ENCODE assay signal across 1 cellular context in the genomic region with DNA sequence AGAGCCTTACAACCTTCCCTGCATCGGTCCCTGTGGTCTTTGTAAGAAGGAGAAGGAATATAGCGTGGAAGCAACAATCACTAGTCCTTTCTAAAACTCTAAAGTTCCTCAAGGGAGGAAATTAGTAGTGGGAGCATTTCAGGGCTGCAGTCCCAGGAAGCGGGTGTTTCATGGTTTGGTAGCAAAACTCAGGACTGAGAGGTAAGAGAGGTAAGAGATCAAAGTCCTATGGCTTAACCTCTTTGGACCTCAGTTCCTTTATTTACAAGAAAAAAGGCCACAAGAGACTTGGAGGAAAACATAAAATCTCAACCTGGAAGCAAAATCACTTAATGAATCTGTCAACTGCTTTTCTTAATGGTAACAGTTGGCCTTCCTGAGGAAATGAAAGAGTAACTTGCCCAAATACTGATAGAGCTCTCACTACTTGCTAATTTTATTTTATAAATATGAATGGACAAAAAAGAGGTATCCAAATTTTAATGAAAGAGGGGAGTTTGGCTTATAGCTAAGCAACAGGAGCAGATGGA.
TF ChIP-seq lines count a peak whose summit lies in the region.

No MANE protein-coding gene starts in this region.

TF ChIP-seq in GM12878, 131 proteins besides CTCF, POLR2A, EP300 and RAD21:
- TF ChIP-seq NFIC (IDR thresholded peaks at IDR 0.05; ENCODE audit: low read depth, low read length): no peak
- TF ChIP-seq STAT3 (IDR thresholded peaks at IDR 0.05; ENCODE audit: low read depth, low read length): no peak
- no peak for TF ChIP-seq BCL3 (IDR thresholded peaks at IDR 0.05; ENCODE audit: borderline replicate concordance, insufficient read depth, low read depth, low read length, poor library complexity, severe bottlenecking)
- TF ChIP-seq WRNIP1 (IDR thresholded peaks at IDR 0.05; ENCODE audit: borderline replicate concordance, low read depth, low read length): no peak
- no peak for TF ChIP-seq SPI1 (IDR thresholded peaks at IDR 0.05; ENCODE audit: borderline replicate concordance, insufficient read depth, low read depth, low read length)
- TF ChIP-seq, protein P1, sequence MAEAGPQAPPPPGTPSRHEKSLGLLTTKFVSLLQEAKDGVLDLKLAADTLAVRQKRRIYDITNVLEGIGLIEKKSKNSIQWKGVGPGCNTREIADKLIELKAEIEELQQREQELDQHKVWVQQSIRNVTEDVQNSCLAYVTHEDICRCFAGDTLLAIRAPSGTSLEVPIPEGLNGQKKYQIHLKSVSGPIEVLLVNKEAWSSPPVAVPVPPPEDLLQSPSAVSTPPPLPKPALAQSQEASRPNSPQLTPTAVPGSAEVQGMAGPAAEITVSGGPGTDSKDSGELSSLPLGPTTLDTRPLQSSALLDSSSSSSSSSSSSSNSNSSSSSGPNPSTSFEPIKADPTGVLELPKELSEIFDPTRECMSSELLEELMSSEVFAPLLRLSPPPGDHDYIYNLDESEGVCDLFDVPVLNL (IDR thresholded peaks at IDR 0.05; ENCODE audit: low read depth, low read length): no peak
- no peak for TF ChIP-seq CUX1 (IDR thresholded peaks at IDR 0.05; ENCODE audit: insufficient replicate concordance, low read depth, low read length)
- no peak for TF ChIP-seq TCF3 (IDR thresholded peaks at IDR 0.05; ENCODE audit: borderline replicate concordance, insufficient read depth, low read depth, low read length)
- TF ChIP-seq SMAD1 (IDR thresholded peaks at IDR 0.05; ENCODE audit: low read depth, partially characterized antibody): no peak
- no peak for TF ChIP-seq SREBF2 (IDR thresholded peaks at IDR 0.05; ENCODE audit: low read length)
- TF ChIP-seq CHD2 (IDR thresholded peaks at IDR 0.05; ENCODE audit: borderline replicate concordance, low read depth, low read length): no peak
- no peak for TF ChIP-seq SRF (IDR thresholded peaks at IDR 0.05; ENCODE audit: low read depth in 2 of 2, low read length in 2 of 2)
- no peak for TF ChIP-seq CHD1 (IDR thresholded peaks at IDR 0.05; ENCODE audit: low read depth, low read length)
- TF ChIP-seq ZNF217 (IDR thresholded peaks at IDR 0.05): no peak
- TF ChIP-seq, protein P2, sequence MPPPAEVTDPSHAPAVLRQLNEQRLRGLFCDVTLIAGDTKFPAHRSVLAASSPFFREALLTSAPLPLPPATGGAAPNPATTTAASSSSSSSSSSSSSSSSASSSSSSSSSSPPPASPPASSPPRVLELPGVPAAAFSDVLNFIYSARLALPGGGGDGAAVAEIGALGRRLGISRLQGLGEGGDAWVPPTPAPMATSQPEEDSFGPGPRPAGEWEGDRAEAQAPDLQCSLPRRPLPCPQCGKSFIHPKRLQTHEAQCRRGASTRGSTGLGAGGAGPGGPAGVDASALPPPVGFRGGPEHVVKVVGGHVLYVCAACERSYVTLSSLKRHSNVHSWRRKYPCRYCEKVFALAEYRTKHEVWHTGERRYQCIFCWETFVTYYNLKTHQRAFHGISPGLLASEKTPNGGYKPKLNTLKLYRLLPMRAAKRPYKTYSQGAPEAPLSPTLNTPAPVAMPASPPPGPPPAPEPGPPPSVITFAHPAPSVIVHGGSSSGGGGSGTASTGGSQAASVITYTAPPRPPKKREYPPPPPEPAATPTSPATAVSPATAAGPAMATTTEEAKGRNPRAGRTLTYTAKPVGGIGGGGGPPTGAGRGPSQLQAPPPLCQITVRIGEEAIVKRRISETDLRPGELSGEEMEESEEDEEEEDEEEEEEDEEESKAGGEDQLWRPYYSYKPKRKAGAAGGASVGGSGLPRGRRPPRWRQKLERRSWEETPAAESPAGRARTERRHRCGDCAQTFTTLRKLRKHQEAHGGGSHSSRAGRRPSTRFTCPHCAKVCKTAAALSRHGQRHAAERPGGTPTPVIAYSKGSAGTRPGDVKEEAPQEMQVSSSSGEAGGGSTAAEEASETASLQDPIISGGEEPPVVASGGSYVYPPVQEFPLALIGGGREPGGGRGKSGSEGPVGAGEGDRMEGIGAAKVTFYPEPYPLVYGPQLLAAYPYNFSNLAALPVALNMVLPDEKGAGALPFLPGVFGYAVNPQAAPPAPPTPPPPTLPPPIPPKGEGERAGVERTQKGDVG (CRISPR knock-in tag; IDR thresholded peaks at IDR 0.05): no peak
- TF ChIP-seq NRF1 (conservative IDR thresholded peaks at IDR 0.05; ENCODE audit: low read depth, low read length): no peak
